ENCODE assay signal across 7 cellular contexts in genomic region chr20:57425150-57426013, GRCh38. TPM values are rescaled to one million over a fixed set of nuclear protein-coding genes. Genes with fewer than 3 reads are reported as not detected.
DNase-seq lines count a peak whose midpoint lies in the region; ATAC-seq and TF ChIP-seq lines count a peak whose summit lies in the region.

No MANE protein-coding gene starts in this region.

- intact Hi-C loops in activated T-helper 1 cell treated with anti-CD3 and anti-CD28 coated beads, Interleukin-12 subunit alpha, Interleukin-12 subunit beta, Interleukin-2, Interleukin-4 antibody, amounts not matched to agents 30 ng/mL and 10 ng/mL and 1 ng/mL, durations not matched to agents 14 hours and 24 hours and 36 hours (cut with micrococcal nuclease), result no loop called here

- no peaks in the 10 kb centered on the region for H3K27me3 Mint-ChIP-seq in memory B cell
- H3K27me3 Mint-ChIP-seq in activated T-helper 1 cell treated with anti-CD3 and anti-CD28 coated beads, Interleukin-12 subunit alpha, Interleukin-12 subunit beta, Interleukin-2, Interleukin-4 antibody, amounts not matched to agents 30 ng/mL and 10 ng/mL and 1 ng/mL, durations not matched to agents 14 hours and 24 hours and 36 hours (ENCODE audit: insufficient read depth), result peaks cover 5% of the 10 kb centered on the region

- H3K27me3 ChIP-seq in brain microvascular endothelial cell (replicated peaks), result peaks cover 8% of the 10 kb centered on the region

- H3K4me1 Mint-ChIP-seq in memory B cell, result peaks cover 40% of the 10 kb centered on the region
- peaks cover 6% of the 10 kb centered on the region for H3K4me1 Mint-ChIP-seq in activated T-helper 1 cell treated with anti-CD3 and anti-CD28 coated beads, Interleukin-12 subunit alpha, Interleukin-12 subunit beta, Interleukin-2, Interleukin-4 antibody, amounts not matched to agents 30 ng/mL and 10 ng/mL and 1 ng/mL, durations not matched to agents 14 hours and 24 hours and 36 hours (ENCODE audit: low read depth)

- ATAC-seq in GM19351 (IDR thresholded peaks at IDR 0.05; ENCODE audit: unreplicated experiment) (peak; percentile 44), memory B cell (ENCODE audit: low read depth) (peak; percentile 20)

- in situ Hi-C loops in brain microvascular endothelial cell (cut with HindIII; ENCODE audit: low pct_ligation_motif_present, low sequenced_read_pairs), result no loop called here

- H3K36me3 ChIP-seq in brain microvascular endothelial cell (replicated peaks), result no peaks in the 10 kb centered on the region

- H3K9me3 Mint-ChIP-seq in memory B cell, result no peaks in the 10 kb centered on the region
- H3K9me3 Mint-ChIP-seq in activated T-helper 1 cell treated with anti-CD3 and anti-CD28 coated beads, Interleukin-12 subunit alpha, Interleukin-12 subunit beta, Interleukin-2, Interleukin-4 antibody, amounts not matched to agents 30 ng/mL and 10 ng/mL and 1 ng/mL, durations not matched to agents 14 hours and 24 hours and 36 hours, result no peaks in the 10 kb centered on the region

- H3K36me3 Mint-ChIP-seq in memory B cell, result no peaks in the 10 kb centered on the region
- peaks cover 3% of the 10 kb centered on the region for H3K36me3 Mint-ChIP-seq in activated T-helper 1 cell treated with anti-CD3 and anti-CD28 coated beads, Interleukin-12 subunit alpha, Interleukin-12 subunit beta, Interleukin-2, Interleukin-4 antibody, amounts not matched to agents 30 ng/mL and 10 ng/mL and 1 ng/mL, durations not matched to agents 14 hours and 24 hours and 36 hours (ENCODE audit: low read depth)

- no peak overlapping the region for H3K27ac Mint-ChIP-seq in memory B cell
- no peak overlapping the region for H3K27ac Mint-ChIP-seq in activated T-helper 1 cell treated with anti-CD3 and anti-CD28 coated beads, Interleukin-12 subunit alpha, Interleukin-12 subunit beta, Interleukin-2, Interleukin-4 antibody, amounts not matched to agents 30 ng/mL and 10 ng/mL and 1 ng/mL, durations not matched to agents 14 hours and 24 hours and 36 hours

- H3K27ac ChIP-seq in brain microvascular endothelial cell, result no peak overlapping the region

- H3K4me3 Mint-ChIP-seq in memory B cell, result peak overlapping the region; percentile 56
- no peak overlapping the region for H3K4me3 Mint-ChIP-seq in activated T-helper 1 cell treated with anti-CD3 and anti-CD28 coated beads, Interleukin-12 subunit alpha, Interleukin-12 subunit beta, Interleukin-2, Interleukin-4 antibody, amounts not matched to agents 30 ng/mL and 10 ng/mL and 1 ng/mL, durations not matched to agents 14 hours and 24 hours and 36 hours

- TF ChIP-seq CTCF in brain microvascular endothelial cell (IDR thresholded peaks at IDR 0.05; ENCODE audit: low read depth, low read length, missing control alignments), result no peak

- H3K4me3 ChIP-seq in brain microvascular endothelial cell (ENCODE audit: low read depth, low read length), result no peak overlapping the region

- DNase-seq in MV-4-11 (lab: John Stamatoyannopoulos, UW), result peak; percentile 88
- peak; percentile 54 for DNase-seq in SW480 (ENCODE audit: low spot score)
- no peak for DNase-seq in memory B cell (ENCODE audit: low spot score in 2 of 2)
- no peak for DNase-seq in brain microvascular endothelial cell
- no peak for DNase-seq in DMS114 treated with DMSO at 0.1 percent for 48 hours (lab: John Stamatoyannopoulos, UW; ENCODE audit: unreplicated experiment)
- no peak for DNase-seq in activated T-helper 1 cell treated with anti-CD3 and anti-CD28 coated beads, Interleukin-12 subunit alpha, Interleukin-12 subunit beta, Interleukin-2, Interleukin-4 antibody, amounts not matched to agents 30 ng/mL and 10 ng/mL and 1 ng/mL, durations not matched to agents 14 hours and 24 hours and 36 hours (ENCODE audit: low spot score)

RNA-seq across cellular contexts. Expression of gene RBM38, which starts 34.2 kb away (rescaled TPM):
- total RNA-seq in activated T-helper 1 cell treated with anti-CD3 and anti-CD28 coated beads, Interleukin-12 subunit alpha, Interleukin-12 subunit beta, Interleukin-2, Interleukin-4 antibody, amounts not matched to agents 30 ng/mL and 10 ng/mL and 1 ng/mL, durations not matched to agents 14 hours and 24 hours and 36 hours, result 90.4 and 92.5 TPM in 2 replicates

Comparison
In these comparisons a context has a peak if more than half of its experiments do, and no peak if none do; other contexts are left out.
1. DNase-seq: peak in MV-4-11 (single experiment) and SW480 (single experiment); none in memory B cell (0 of 2), brain microvascular endothelial cell (single experiment), DMS114 treated with DMSO at 0.1 percent for 48 hours (single experiment) and activated T-helper 1 cell treated with anti-CD3 and anti-CD28 coated beads, Interleukin-12 subunit alpha, Interleukin-12 subunit beta, Interleukin-2, Interleukin-4 antibody, amounts not matched to agents 30 ng/mL and 10 ng/mL and 1 ng/mL, durations not matched to agents 14 hours and 24 hours and 36 hours (single experiment).